ENCODE assay signal across 24 cellular contexts in genomic region chr11:17414992-17415391, GRCh38. TPM values are rescaled to one million over a fixed set of nuclear protein-coding genes. Genes with fewer than 3 reads are reported as not detected.
DNase-seq lines count a peak whose midpoint lies in the region; ATAC-seq, FAIRE-seq and TF ChIP-seq lines count a peak whose summit lies in the region.
"Had no signal": no experiment of that assay in that cellular context is flagged by ENCODE, and none has a peak within 500 bp of the region (broad histone marks: within the 10 kb centered on the region; RNA-seq: fewer than 3 reads in every experiment).

No MANE protein-coding gene starts in this region.

- whole genome bisulfite sequencing in spleen, 5 donors: 84 to 90% (median 89%) methylated on average over 5 of the region's 5 CpGs

- TF ChIP-seq POLR2A in spleen (IDR thresholded peaks at IDR 0.05): no peak
- no peak for TF ChIP-seq POLR2A in GM12891 (IDR thresholded peaks at IDR 0.05; ENCODE audit: low read depth, low read length)

- peaks cover 51% of the 10 kb centered on the region for H3K4me1 Mint-ChIP-seq in activated naive CD4-positive, alpha-beta T cell treated with anti-CD3 and anti-CD28 coated beads, Interleukin-2, amount 10 ng/mL, durations not matched to agents 7 days and 5 days
- no peaks in the 10 kb centered on the region for H3K4me1 Mint-ChIP-seq in natural killer cell treated with Interleukin-12 subunit alpha and Interleukin-12 subunit beta and Interleukin-15 and Interleukin-18, amount 100 ng/mL, for 72 hours (ENCODE audit: low read depth in 2 of 2)

- H3K27me3 Mint-ChIP-seq in activated naive CD4-positive, alpha-beta T cell treated with anti-CD3 and anti-CD28 coated beads, Interleukin-2, amount 10 ng/mL, durations not matched to agents 7 days and 5 days: peaks cover 78% of the 10 kb centered on the region
- H3K27me3 Mint-ChIP-seq in natural killer cell treated with Interleukin-12 subunit alpha and Interleukin-12 subunit beta and Interleukin-15 and Interleukin-18, amount 100 ng/mL, for 72 hours: peaks cover 26 to 36% of the 10 kb centered on the region in 2 donors

- intact Hi-C loops in lower lobe of right lung (cut with DNase I): no loop called here
- intact Hi-C loops in spleen (cut with DNase I; ENCODE audit: low total_unique reads): no loop called here

- FAIRE-seq in GM12891 (lab: Jason Lieb, UNC): no peak
- FAIRE-seq: GM12878, HTR-8/SVneo had no signal

- CTCF ChIA-PET in activated naive CD4-positive, alpha-beta T cell treated with anti-CD3 and anti-CD28 coated beads, Interleukin-2, amount 10 ng/mL, durations not matched to agents 7 days and 5 days (lab: Charles Lee): interaction anchor here (1.0 kb wide), 1 partner anchor 9 kb away, joined by 3 read pairs; no protein-coding TSS in a partner anchor

- H3K27ac ChIP-seq in lower lobe of right lung (no peak overlapping the region), spleen (no peak overlapping the region)
- H3K27ac ChIP-seq: SJCRH30 had no signal

- no peak for ATAC-seq in activated naive CD4-positive, alpha-beta T cell treated with anti-CD3 and anti-CD28 coated beads, Interleukin-2, amount 50 U/mL, for 72 hours
- no peak for ATAC-seq in lower lobe of right lung
- no peak for ATAC-seq in natural killer cell treated with Interleukin-12 subunit alpha and Interleukin-12 subunit beta and Interleukin-15 and Interleukin-18, amount 100 ng/mL, for 72 hours
- ATAC-seq: CD8-positive, alpha-beta T cell; GM12878; GM23338; PC-3 had no signal

- no peak overlapping the region for H3K4me3 ChIP-seq in Jurkat, Clone E6-1 (ENCODE audit: low read length)
- H3K4me3 ChIP-seq in lower lobe of right lung (no peak overlapping the region), spleen (no peak overlapping the region)
- H3K4me3 ChIP-seq: GM12878, GM23338, HAP-1, MG63, SJCRH30 had no signal

- H3K27me3 ChIP-seq in lower lobe of right lung (ENCODE audit: low read depth): peaks cover 5% of the 10 kb centered on the region
- H3K27me3 ChIP-seq in spleen (replicated peaks in 1 of 7): peaks cover 0 to 43% (median 6%) of the 10 kb centered on the region in 7 donors
- H3K27me3 ChIP-seq: MG63, SJCRH30 had no signal

- H3K4me3 Mint-ChIP-seq in activated naive CD4-positive, alpha-beta T cell treated with anti-CD3 and anti-CD28 coated beads, Interleukin-2, amount 10 ng/mL, durations not matched to agents 7 days and 5 days: no peak overlapping the region
- no peak overlapping the region for H3K4me3 Mint-ChIP-seq in natural killer cell treated with Interleukin-12 subunit alpha and Interleukin-12 subunit beta and Interleukin-15 and Interleukin-18, amount 100 ng/mL, for 72 hours
- H3K4me3 Mint-ChIP-seq: CD8-positive, alpha-beta T cell; GM23338; HFFc6 had no signal

- no peaks in the 10 kb centered on the region for H3K9me3 ChIP-seq in lower lobe of right lung
- no peaks in the 10 kb centered on the region for H3K9me3 ChIP-seq in spleen
- H3K9me3 ChIP-seq: Caco-2, HAP-1, MG63, SJCRH30 had no signal

- no peaks in the 10 kb centered on the region for H3K36me3 ChIP-seq in lower lobe of right lung
- no peaks in the 10 kb centered on the region for H3K36me3 ChIP-seq in spleen
- H3K36me3 ChIP-seq: HAP-1, MG63, SJCRH30 had no signal

- H3K36me3 Mint-ChIP-seq in activated naive CD4-positive, alpha-beta T cell treated with anti-CD3 and anti-CD28 coated beads, Interleukin-2, amount 10 ng/mL, durations not matched to agents 7 days and 5 days: no peaks in the 10 kb centered on the region
- no peaks in the 10 kb centered on the region for H3K36me3 Mint-ChIP-seq in activated naive CD4-positive, alpha-beta T cell treated with anti-CD3 and anti-CD28 coated beads, Interleukin-2, amount 50 U/mL, for 72 hours
- H3K36me3 Mint-ChIP-seq in natural killer cell treated with Interleukin-12 subunit alpha and Interleukin-12 subunit beta and Interleukin-15 and Interleukin-18, amount 100 ng/mL, for 72 hours: no peaks in the 10 kb centered on the region
- H3K36me3 Mint-ChIP-seq: CD8-positive, alpha-beta T cell had no signal

- peak overlapping the region; percentile 86 for H3K27ac Mint-ChIP-seq in activated naive CD4-positive, alpha-beta T cell treated with anti-CD3 and anti-CD28 coated beads, Interleukin-2, amount 10 ng/mL, durations not matched to agents 7 days and 5 days
- no peak overlapping the region for H3K27ac Mint-ChIP-seq in activated naive CD4-positive, alpha-beta T cell treated with anti-CD3 and anti-CD28 coated beads, Interleukin-2, amount 50 U/mL, for 72 hours
- no peak overlapping the region for H3K27ac Mint-ChIP-seq in natural killer cell treated with Interleukin-12 subunit alpha and Interleukin-12 subunit beta and Interleukin-15 and Interleukin-18, amount 100 ng/mL, for 72 hours
- H3K27ac Mint-ChIP-seq: CD8-positive, alpha-beta T cell; GM23338; HFFc6 had no signal

- H3K9me3 Mint-ChIP-seq in activated naive CD4-positive, alpha-beta T cell treated with anti-CD3 and anti-CD28 coated beads, Interleukin-2, amount 10 ng/mL, durations not matched to agents 7 days and 5 days: no peaks in the 10 kb centered on the region
- H3K9me3 Mint-ChIP-seq in activated naive CD4-positive, alpha-beta T cell treated with anti-CD3 and anti-CD28 coated beads, Interleukin-2, amount 50 U/mL, for 72 hours: no peaks in the 10 kb centered on the region
- H3K9me3 Mint-ChIP-seq in natural killer cell treated with Interleukin-12 subunit alpha and Interleukin-12 subunit beta and Interleukin-15 and Interleukin-18, amount 100 ng/mL, for 72 hours: no peaks in the 10 kb centered on the region
- H3K9me3 Mint-ChIP-seq: CD8-positive, alpha-beta T cell; GM23338; HFFc6 had no signal

- DNase-seq in activated naive CD4-positive, alpha-beta T cell treated with anti-CD3 and anti-CD28 coated beads, Interleukin-2, amount 10 ng/mL, durations not matched to agents 7 days and 5 days: no peak
- no peak for DNase-seq in activated naive CD4-positive, alpha-beta T cell treated with anti-CD3 and anti-CD28 coated beads, Interleukin-2, amount 50 U/mL, for 72 hours (ENCODE audit: low spot score in 2 of 2)
- peak; percentile 52 for DNase-seq in Jurkat, Clone E6-1 (ENCODE audit: low read depth, low spot score)
- DNase-seq in lower lobe of right lung (peak; percentile 19), spleen (peak; percentile 50), GM12891 (ENCODE audit: insufficient read length, low spot score) (no peak)
- DNase-seq in natural killer cell treated with Interleukin-12 subunit alpha and Interleukin-12 subunit beta and Interleukin-15 and Interleukin-18, amount 100 ng/mL, for 72 hours (ENCODE audit: low spot score): no peak
- DNase-seq: Caco-2; CD8-positive, alpha-beta T cell; EL; GDM1; HFFc6; MG63; NCI-H1105 treated with DMSO at 0.1 percent for 48 hours; NCI-H1930; NCI-H446; NCI-H524 treated with DMSO at 0.1 percent for 48 hours; NK-92 treated with Interleukin-12 subunit alpha and Interleukin-12 subunit beta, amount 100 ng/mL, for 24 hours; PC-3; SJCRH30 had no signal

- H3K4me1 ChIP-seq in lower lobe of right lung (no peaks in the 10 kb centered on the region), spleen (peaks cover 0 to 8% (median 0%) of the 10 kb centered on the region in 6 donors)
- H3K4me1 ChIP-seq: Caco-2, HAP-1, SJCRH30 had no signal

- TF ChIP-seq CTCF in lower lobe of right lung (IDR thresholded peaks at IDR 0.05): no peak
- TF ChIP-seq CTCF in spleen (IDR thresholded peaks at IDR 0.05 in 8 of 11, conservative IDR thresholded peaks at IDR 0.05 in 3 of 11): no peak

TF ChIP-seq in GM12891, 5 proteins besides CTCF, POLR2A, EP300 and RAD21:
- no peak for TF ChIP-seq POLR2AphosphoS5 (IDR thresholded peaks at IDR 0.05; ENCODE audit: low read depth, low read length)
- no peak for TF ChIP-seq POU2F2 (IDR thresholded peaks at IDR 0.05; ENCODE audit: low read depth, low read length)
- TF ChIP-seq SPI1 (IDR thresholded peaks at IDR 0.05; ENCODE audit: low read depth, low read length): no peak
- TF ChIP-seq TAF1 (IDR thresholded peaks at IDR 0.05; ENCODE audit: low read depth, low read length): no peak
- TF ChIP-seq PAX5 (IDR thresholded peaks at IDR 0.05; ENCODE audit: insufficient read depth, low read length, severe bottlenecking): no peak

RNA-seq across cellular contexts. Expression of gene KCNJ11, which starts 26.5 kb away (rescaled TPM):
- total RNA-seq in activated naive CD4-positive, alpha-beta T cell treated with anti-CD3 and anti-CD28 coated beads, Interleukin-2, amount 50 U/mL, for 72 hours: under 1 TPM in 1 of 2 donors, not detected in 1; 0.43 TPM
- 6.6 TPM for polyA plus RNA-seq in Jurkat, Clone E6-1 (2012; ENCODE audit: insufficient read depth, insufficient read length)
- total RNA-seq in lower lobe of right lung (4.3 TPM), spleen (1 to 10 TPM in 6 of 7 donors, not detected in 1; 1.2 to 3.8 (median 1.9) TPM)
- polyA plus RNA-seq in spleen: under 1 TPM; 0.13 to 0.79 (median 0.51) TPM
- total RNA-seq in natural killer cell treated with Interleukin-12 subunit alpha and Interleukin-12 subunit beta and Interleukin-15 and Interleukin-18, amount 100 ng/mL, for 72 hours: under 1 TPM in 1 of 2 donors, not detected in 1; 0.75 TPM
- 0.19 TPM for polyA plus RNA-seq in GM12891 (2012; ENCODE audit: low read depth, missing spikeins)
- total RNA-seq: HFFc6 had no signal

Comparison
In these comparisons a context has a peak if more than half of its experiments do, and no peak if none do; other contexts are left out.
1. DNase-seq: peak in Jurkat, Clone E6-1 (single experiment), lower lobe of right lung (single experiment) and spleen (single experiment); none in activated naive CD4-positive, alpha-beta T cell treated with anti-CD3 and anti-CD28 coated beads, Interleukin-2, amount 10 ng/mL, durations not matched to agents 7 days and 5 days (single experiment), activated naive CD4-positive, alpha-beta T cell treated with anti-CD3 and anti-CD28 coated beads, Interleukin-2, amount 50 U/mL, for 72 hours (0 of 2), natural killer cell treated with Interleukin-12 subunit alpha and Interleukin-12 subunit beta and Interleukin-15 and Interleukin-18, amount 100 ng/mL, for 72 hours (single experiment) and GM12891 (single experiment).